Comparison of ENCODE assay signal across 19 cellular contexts in genomic region chr10:65133652-65134051, GRCh38.
"Had no signal": no experiment of that assay in that cellular context is flagged by ENCODE, and none has a peak within 500 bp of the region (broad histone marks: within the 10 kb centered on the region; RNA-seq: fewer than 3 reads in every experiment).

No MANE protein-coding gene starts in this region.

- H3K36me3 Mint-ChIP-seq: mesothelial cell of epicardium, naive B cell had no signal

- H3K79me2 ChIP-seq: hepatocyte had no signal

- H3K9me3 Mint-ChIP-seq: mesothelial cell of epicardium had no signal

- H3K4me1 ChIP-seq: esophagus muscularis mucosa, foreskin keratinocyte, gastroesophageal sphincter, heart left ventricle, left lung, lower lobe of right lung had no signal

- ATAC-seq: foreskin keratinocyte, gastroesophageal sphincter, heart left ventricle, left cardiac atrium, left lung, left ventricle myocardium superior, lower lobe of right lung, mucosa of descending colon had no signal

- DNase-seq: dermis blood vessel endothelial cell; dorsolateral prefrontal cortex; effector CD4-positive, alpha-beta T cell; effector memory CD4-positive, alpha-beta T cell; foreskin keratinocyte; heart left ventricle; hypothalamus; left cardiac atrium; left ventricle myocardium superior; lower lobe of right lung; mesenchymal stem cell; mucosa of descending colon; naive B cell had no signal

- H3K4me2 ChIP-seq: hepatocyte had no signal

- H3K27ac ChIP-seq: coronary artery, dorsolateral prefrontal cortex, esophagus muscularis mucosa, foreskin keratinocyte, gastroesophageal sphincter, heart left ventricle, hepatocyte, left lung, lower lobe of right lung had no signal

- H3K27me3 Mint-ChIP-seq: naive B cell had no signal

- H3K9me3 ChIP-seq: esophagus muscularis mucosa, gastroesophageal sphincter, left lung, lower lobe of right lung, mucosa of descending colon had no signal

- H3K4me3 ChIP-seq: coronary artery, dorsolateral prefrontal cortex, esophagus muscularis mucosa, gastroesophageal sphincter, heart left ventricle, hepatocyte, left lung, lower lobe of right lung, mucosa of descending colon had no signal

- H3K4me3 Mint-ChIP-seq: mesothelial cell of epicardium, naive B cell had no signal

- H2AFZ ChIP-seq: hepatocyte had no signal

- H3K36me3 ChIP-seq: esophagus muscularis mucosa, gastroesophageal sphincter, heart left ventricle, left lung, lower lobe of right lung had no signal

- H3K27me3 ChIP-seq: dorsolateral prefrontal cortex, esophagus muscularis mucosa, foreskin keratinocyte, gastroesophageal sphincter, heart left ventricle, hepatocyte, left lung had no signal

- H3K27ac Mint-ChIP-seq: mesothelial cell of epicardium, naive B cell had no signal

- H3K4me1 Mint-ChIP-seq: mesothelial cell of epicardium, naive B cell had no signal
